ENCODE assay signal across 26 cellular contexts in genomic region chr2:112166801-112167499, GRCh38. TPM values are rescaled to one million over a fixed set of nuclear protein-coding genes. Genes with fewer than 3 reads are reported as not detected.
DNase-seq lines count a peak whose midpoint lies in the region; ATAC-seq, FAIRE-seq and TF ChIP-seq lines count a peak whose summit lies in the region.
"Had no signal": no experiment of that assay in that cellular context is flagged by ENCODE, and none has a peak within 500 bp of the region (broad histone marks: within the 10 kb centered on the region; RNA-seq: fewer than 3 reads in every experiment).

No MANE protein-coding gene starts in this region.

- H3K4me3 ChIP-seq in coronary artery (no peak overlapping the region), vagina (no peak overlapping the region), pancreas (no peak overlapping the region)
- H3K4me3 ChIP-seq: hepatocyte, SJCRH30 had no signal

- H3K36me3 Mint-ChIP-seq in T-helper 1 cell treated with Interleukin-12 subunit alpha and Interleukin-12 subunit beta and Interleukin-4 antibody, amounts not matched to agents 30 μg/mL and 1 μg/mL, for 36 hours (ENCODE audit: low read depth) = no peaks in the 10 kb centered on the region
- H3K36me3 Mint-ChIP-seq: activated naive CD4-positive, alpha-beta T cell treated with anti-CD3 and anti-CD28 coated beads, Interleukin-2, amount 50 U/mL, for 24 hours had no signal

- H3K27me3 ChIP-seq in vagina = no peaks in the 10 kb centered on the region
- H3K27me3 ChIP-seq in pancreas = no peaks in the 10 kb centered on the region
- H3K27me3 ChIP-seq: hepatocyte, SJCRH30 had no signal

- H3K27ac ChIP-seq in coronary artery = no peak overlapping the region
- H3K27ac ChIP-seq in vagina = no peak overlapping the region
- H3K27ac ChIP-seq in pancreas = no peak overlapping the region
- H3K27ac ChIP-seq: 22Rv1, hepatocyte, HL-60, SJCRH30, WERI-Rb-1 had no signal

- H3K36me3 ChIP-seq in vagina = no peaks in the 10 kb centered on the region
- H3K36me3 ChIP-seq in pancreas = no peaks in the 10 kb centered on the region
- H3K36me3 ChIP-seq: SJCRH30, WERI-Rb-1 had no signal

- DNase-seq in T-helper 1 cell (no peak), coronary artery (ENCODE audit: low spot score) (peak; percentile 26), vagina (ENCODE audit: extremely low spot score in 2 of 2) (peak; percentile 55 to 56), pancreas (no peak), T1000 (lab: John Stamatoyannopoulos, UW) (no peak)
- DNase-seq in stimulated activated CD4-positive, alpha-beta T cell treated with anti-CD3 and anti-CD28 coated beads, Interleukin-12 subunit alpha, Interleukin-12 subunit beta, amount 100 ng/mL, for 4 hours = peak; percentile 36
- no peak for DNase-seq in stimulated activated CD4-positive, alpha-beta T cell treated with anti-CD3 and anti-CD28 coated beads, Interleukin-2, amount 100 ng/mL, for 48 hours
- DNase-seq: cerebellar nuclear complex; DMS79; effector CD4-positive, alpha-beta T cell; H7; NCI-H1105 treated with DMSO at 0.1 percent for 48 hours; NCI-H2081 treated with DMSO at 0.1 percent for 48 hours; NCI-H510A; nephron progenitor cell; SJCRH30; stimulated activated naive CD4-positive, alpha-beta T cell; T-helper 2 cell; WERI-Rb-1 had no signal

- no peaks in the 10 kb centered on the region for H3K9me3 Mint-ChIP-seq in T-helper 1 cell treated with Interleukin-12 subunit alpha and Interleukin-12 subunit beta and Interleukin-4 antibody, amounts not matched to agents 30 μg/mL and 1 μg/mL, for 36 hours
- H3K9me3 Mint-ChIP-seq: activated naive CD4-positive, alpha-beta T cell treated with anti-CD3 and anti-CD28 coated beads, Interleukin-2, amount 50 U/mL, for 24 hours; nephron progenitor cell had no signal

- H3K4me3 Mint-ChIP-seq in T-helper 1 cell treated with Interleukin-12 subunit alpha and Interleukin-12 subunit beta and Interleukin-4 antibody, amounts not matched to agents 30 μg/mL and 1 μg/mL, for 36 hours = no peak overlapping the region
- H3K4me3 Mint-ChIP-seq: activated naive CD4-positive, alpha-beta T cell treated with anti-CD3 and anti-CD28 coated beads, Interleukin-2, amount 50 U/mL, for 24 hours; nephron progenitor cell had no signal

- H3K4me1 ChIP-seq in vagina (no peaks in the 10 kb centered on the region), pancreas (no peaks in the 10 kb centered on the region)
- H3K4me1 ChIP-seq: SJCRH30 had no signal

- intact Hi-C loops in vagina (cut with DNase I) = no loop called here
- intact Hi-C loops in pancreas (cut with DNase I) = no loop called here

- H3K27ac Mint-ChIP-seq in T-helper 1 cell treated with Interleukin-12 subunit alpha and Interleukin-12 subunit beta and Interleukin-4 antibody, amounts not matched to agents 30 μg/mL and 1 μg/mL, for 36 hours = peak overlapping the region; percentile 41
- H3K27ac Mint-ChIP-seq: activated naive CD4-positive, alpha-beta T cell treated with anti-CD3 and anti-CD28 coated beads, Interleukin-2, amount 50 U/mL, for 24 hours; nephron progenitor cell had no signal

- 58 to 69% methylated on average over 14 of the region's 14 CpGs for WGBS in pancreas, 2 donors

- TF ChIP-seq CTCF in coronary artery (IDR thresholded peaks at IDR 0.05) = no peak
- TF ChIP-seq CTCF in vagina (IDR thresholded peaks at IDR 0.05) = no peak
- no peak for TF ChIP-seq CTCF in pancreas (IDR thresholded peaks at IDR 0.05)

- no peak for ATAC-seq in pancreas
- ATAC-seq: Panc1 had no signal

- FAIRE-seq in pancreas (lab: Jason Lieb, UNC) = no peak
- FAIRE-seq: frontal cortex had no signal

- no peaks in the 10 kb centered on the region for H3K9me3 ChIP-seq in vagina
- H3K9me3 ChIP-seq in pancreas = no peaks in the 10 kb centered on the region
- H3K9me3 ChIP-seq: SJCRH30 had no signal

- H3K27me3 Mint-ChIP-seq in T-helper 1 cell treated with Interleukin-12 subunit alpha and Interleukin-12 subunit beta and Interleukin-4 antibody, amounts not matched to agents 30 μg/mL and 1 μg/mL, for 36 hours (ENCODE audit: low read depth) = no peaks in the 10 kb centered on the region
- H3K27me3 Mint-ChIP-seq: activated naive CD4-positive, alpha-beta T cell treated with anti-CD3 and anti-CD28 coated beads, Interleukin-2, amount 50 U/mL, for 24 hours had no signal

- H3K4me1 Mint-ChIP-seq in T-helper 1 cell treated with Interleukin-12 subunit alpha and Interleukin-12 subunit beta and Interleukin-4 antibody, amounts not matched to agents 30 μg/mL and 1 μg/mL, for 36 hours (ENCODE audit: low read depth) = peaks cover 4% of the 10 kb centered on the region

- TF ChIP-seq POLR2A in vagina (IDR thresholded peaks at IDR 0.05) = no peak

RNA-seq across cellular contexts. Expression of gene FBLN7, which starts 28.8 kb away (rescaled TPM):
- total RNA-seq in vagina = 11.5 TPM
- total RNA-seq in pancreas = 1 to 10 TPM in 1 of 6 donors, under 1 TPM in 5; 0.51 to 1.8 (median 0.76) TPM
- 1 to 10 TPM; 1.0 to 2.8 TPM for polyA plus RNA-seq in pancreas

Comparison
In these comparisons a context has a peak if more than half of its experiments do, and no peak if none do; other contexts are left out.
1. DNase-seq: peak in stimulated activated CD4-positive, alpha-beta T cell treated with anti-CD3 and anti-CD28 coated beads, Interleukin-12 subunit alpha, Interleukin-12 subunit beta, amount 100 ng/mL, for 4 hours (single experiment), coronary artery (single experiment) and vagina (2 of 2); none in T-helper 1 cell (0 of 5), stimulated activated CD4-positive, alpha-beta T cell treated with anti-CD3 and anti-CD28 coated beads, Interleukin-2, amount 100 ng/mL, for 48 hours (0 of 2), pancreas (0 of 6) and T1000 (single experiment).